In the genomic region with DNA sequence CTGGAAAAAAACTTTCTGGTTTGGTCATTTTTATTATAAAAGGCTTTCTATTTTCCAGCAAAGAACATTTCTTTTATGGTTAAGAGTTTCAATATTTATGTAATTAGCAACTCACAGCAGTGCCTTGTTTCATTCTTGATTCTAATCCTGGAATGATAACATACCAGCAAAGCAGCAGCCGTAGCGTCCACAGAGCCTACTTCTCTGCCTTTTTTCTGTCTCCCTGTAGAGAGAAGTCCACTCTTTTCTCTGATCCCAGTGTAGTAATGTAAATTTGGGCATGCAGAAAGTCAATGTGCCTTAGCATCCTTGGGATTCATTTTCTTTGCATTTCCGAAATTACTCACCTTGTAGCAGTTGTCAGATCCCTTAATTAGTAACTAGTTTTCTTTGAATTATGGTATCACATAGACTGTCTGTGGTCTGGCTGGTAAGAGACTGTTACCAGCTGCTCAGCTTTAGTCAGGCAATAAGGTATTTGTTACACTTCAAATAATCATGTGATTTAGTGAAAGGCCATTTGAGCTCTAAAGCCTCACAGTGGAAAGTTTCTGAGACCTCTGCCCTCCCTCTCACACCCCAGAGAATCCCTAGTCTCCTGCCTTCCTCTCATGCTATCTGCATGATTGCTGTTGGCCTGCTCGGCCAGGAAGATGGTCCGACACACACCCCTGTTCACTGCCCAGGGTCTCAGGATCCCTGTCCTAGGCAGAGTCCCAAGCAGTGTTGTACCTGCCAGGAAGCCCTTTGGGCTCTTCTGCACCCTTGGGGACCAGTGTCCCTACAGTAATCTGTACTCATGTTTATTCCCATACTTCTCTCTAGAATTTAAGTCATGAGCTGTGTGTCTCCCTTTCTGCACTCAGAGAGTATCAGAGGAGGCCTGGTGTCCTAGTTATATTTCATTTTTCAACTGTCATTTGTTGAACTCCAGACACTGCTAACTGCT, we compare ENCODE assay signal across 10 cellular contexts.
DNase-seq lines count a peak whose midpoint lies in the region; ATAC-seq and TF ChIP-seq lines count a peak whose summit lies in the region.
"Had no signal": no experiment of that assay in that cellular context is flagged by ENCODE, and none has a peak within 500 bp of the region (broad histone marks: within the 10 kb centered on the region; RNA-seq: fewer than 3 reads in every experiment).

No MANE protein-coding gene starts in this region.

- no peak for TF ChIP-seq CTCF in neural progenitor cell (IDR thresholded peaks at IDR 0.05)
- TF ChIP-seq CTCF in activated CD8-positive, alpha-beta T cell treated with anti-CD3 and anti-CD28 coated beads for 36 hours (IDR thresholded peaks at IDR 0.05), result no peak

- H3K4me3 Mint-ChIP-seq in neural progenitor cell, result no peak overlapping the region
- no peak overlapping the region for H3K4me3 Mint-ChIP-seq in activated CD8-positive, alpha-beta T cell treated with anti-CD3 and anti-CD28 coated beads for 36 hours
- H3K4me3 Mint-ChIP-seq: GM23338 had no signal

- CTCF ChIA-PET in activated CD8-positive, alpha-beta T cell treated with anti-CD3 and anti-CD28 coated beads for 36 hours (lab: Charles Lee), result interaction anchor here (1.5 kb wide), 1 partner anchor 87 kb away, joined by 3 read pairs; no protein-coding TSS in a partner anchor

- no peaks in the 10 kb centered on the region for H3K36me3 Mint-ChIP-seq in neural progenitor cell
- H3K36me3 Mint-ChIP-seq in activated CD8-positive, alpha-beta T cell treated with anti-CD3 and anti-CD28 coated beads for 36 hours (ENCODE audit: low read depth), result peaks cover 3% of the 10 kb centered on the region

- H3K27me3 Mint-ChIP-seq in neural progenitor cell (ENCODE audit: insufficient read depth, low read depth), result peaks cover 4% of the 10 kb centered on the region
- H3K27me3 Mint-ChIP-seq in activated CD8-positive, alpha-beta T cell treated with anti-CD3 and anti-CD28 coated beads for 36 hours, result no peaks in the 10 kb centered on the region

- intact Hi-C loops in activated CD8-positive, alpha-beta T cell treated with anti-CD3 and anti-CD28 coated beads for 36 hours (cut with micrococcal nuclease), result no loop called here

- DNase-seq in HK-2 (ENCODE audit: unreplicated experiment) (peak; percentile 22), neural progenitor cell (ENCODE audit: low spot score) (no peak), NCI-H1048 (lab: John Stamatoyannopoulos, UW) (no peak), DMS79 treated with DMSO at 0.1 percent for 48 hours (lab: John Stamatoyannopoulos, UW) (no peak)
- no peak for DNase-seq in stimulated activated CD4-positive, alpha-beta T cell treated with anti-CD3 and anti-CD28 coated beads, Interleukin-2, amount 100 ng/mL, for 48 hours
- DNase-seq in activated CD8-positive, alpha-beta T cell treated with anti-CD3 and anti-CD28 coated beads for 36 hours, result no peak
- DNase-seq: tibial artery had no signal

- no peak overlapping the region for H3K9ac ChIP-seq in neural progenitor cell

- H3K4me1 ChIP-seq in neural progenitor cell, result peaks cover 14% of the 10 kb centered on the region

- no peak overlapping the region for H3K4me3 ChIP-seq in neural progenitor cell
- H3K4me3 ChIP-seq: GM23338, tibial artery had no signal

- ATAC-seq in GM18858 (IDR thresholded peaks at IDR 0.05; ENCODE audit: unreplicated experiment) (peak; percentile 81), GM21737 (IDR thresholded peaks at IDR 0.05; ENCODE audit: unreplicated experiment) (peak; percentile 92)
- no peak for ATAC-seq in activated CD8-positive, alpha-beta T cell treated with anti-CD3 and anti-CD28 coated beads for 36 hours
- ATAC-seq: GM23338 had no signal

- no peak overlapping the region for H3K4me2 ChIP-seq in neural progenitor cell
- H3K4me2 ChIP-seq: GM23338 had no signal

- POLR2A ChIA-PET in activated CD8-positive, alpha-beta T cell treated with anti-CD3 and anti-CD28 coated beads for 36 hours (lab: Charles Lee), result no interaction called here

- peak overlapping the region; percentile 39 for H3K27ac Mint-ChIP-seq in neural progenitor cell
- H3K27ac Mint-ChIP-seq in activated CD8-positive, alpha-beta T cell treated with anti-CD3 and anti-CD28 coated beads for 36 hours, result no peak overlapping the region
- H3K27ac Mint-ChIP-seq: GM23338 had no signal

- H3K27me3 ChIP-seq in neural progenitor cell, result no peaks in the 10 kb centered on the region
- H3K27me3 ChIP-seq: tibial artery had no signal

- no peaks in the 10 kb centered on the region for H3K9me3 Mint-ChIP-seq in neural progenitor cell
- no peaks in the 10 kb centered on the region for H3K9me3 Mint-ChIP-seq in activated CD8-positive, alpha-beta T cell treated with anti-CD3 and anti-CD28 coated beads for 36 hours

- no peak overlapping the region for H2AFZ ChIP-seq in neural progenitor cell (replicated peaks)
- H2AFZ ChIP-seq: GM23338 had no signal

- H4K20me1 ChIP-seq in neural progenitor cell (ENCODE audit: low read depth), result no peaks in the 10 kb centered on the region

- H3F3A ChIP-seq in neural progenitor cell (ENCODE audit: low read depth), result no peaks in the 10 kb centered on the region

- H3K27ac ChIP-seq in neural progenitor cell, result no peak overlapping the region

- H3K36me3 ChIP-seq in neural progenitor cell, result no peaks in the 10 kb centered on the region
- H3K36me3 ChIP-seq: tibial artery had no signal

- H3K79me2 ChIP-seq in neural progenitor cell (ENCODE audit: low read depth), result no peaks in the 10 kb centered on the region

- H3K4me1 Mint-ChIP-seq in neural progenitor cell, result peaks cover 21% of the 10 kb centered on the region
- peaks cover 39% of the 10 kb centered on the region for H3K4me1 Mint-ChIP-seq in activated CD8-positive, alpha-beta T cell treated with anti-CD3 and anti-CD28 coated beads for 36 hours (ENCODE audit: low read depth)

- H3K9me3 ChIP-seq in neural progenitor cell (ENCODE audit: low read depth), result no peaks in the 10 kb centered on the region
- H3K9me3 ChIP-seq: tibial artery had no signal
